In the genomic region with DNA sequence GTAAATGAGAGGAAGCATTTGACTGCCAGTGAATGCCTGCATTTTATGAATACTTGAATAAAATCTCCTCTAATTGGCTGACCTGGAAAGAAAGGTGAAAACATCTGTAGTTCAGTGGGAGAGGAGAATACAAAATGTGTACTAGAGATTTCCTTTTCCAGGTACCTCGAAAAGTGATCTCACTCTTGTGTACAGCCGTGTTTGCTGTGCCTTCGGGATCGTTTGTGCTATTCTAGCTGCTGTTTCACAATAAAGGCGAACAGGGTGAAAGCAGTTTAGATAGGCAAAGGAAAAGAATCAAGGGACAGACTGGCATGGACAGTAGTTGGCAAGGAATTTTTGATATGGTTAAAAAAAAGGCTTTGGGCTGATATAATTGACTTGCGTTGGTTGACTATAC, we compare ENCODE assay signal across 1 cellular context.
TF ChIP-seq lines count a peak whose summit lies in the region.

No MANE protein-coding gene starts in this region.

TF ChIP-seq in WTC11, 78 proteins besides CTCF, POLR2A, EP300 and RAD21 (continued from another document):
- TF ChIP-seq, protein P1, sequence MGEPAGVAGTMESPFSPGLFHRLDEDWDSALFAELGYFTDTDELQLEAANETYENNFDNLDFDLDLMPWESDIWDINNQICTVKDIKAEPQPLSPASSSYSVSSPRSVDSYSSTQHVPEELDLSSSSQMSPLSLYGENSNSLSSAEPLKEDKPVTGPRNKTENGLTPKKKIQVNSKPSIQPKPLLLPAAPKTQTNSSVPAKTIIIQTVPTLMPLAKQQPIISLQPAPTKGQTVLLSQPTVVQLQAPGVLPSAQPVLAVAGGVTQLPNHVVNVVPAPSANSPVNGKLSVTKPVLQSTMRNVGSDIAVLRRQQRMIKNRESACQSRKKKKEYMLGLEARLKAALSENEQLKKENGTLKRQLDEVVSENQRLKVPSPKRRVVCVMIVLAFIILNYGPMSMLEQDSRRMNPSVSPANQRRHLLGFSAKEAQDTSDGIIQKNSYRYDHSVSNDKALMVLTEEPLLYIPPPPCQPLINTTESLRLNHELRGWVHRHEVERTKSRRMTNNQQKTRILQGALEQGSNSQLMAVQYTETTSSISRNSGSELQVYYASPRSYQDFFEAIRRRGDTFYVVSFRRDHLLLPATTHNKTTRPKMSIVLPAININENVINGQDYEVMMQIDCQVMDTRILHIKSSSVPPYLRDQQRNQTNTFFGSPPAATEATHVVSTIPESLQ (CRISPR knock-in tag; IDR thresholded peaks at IDR 0.05), result no peak
- TF ChIP-seq NFE2L1 (CRISPR knock-in tag; IDR thresholded peaks at IDR 0.05) (no peak), SP1 (CRISPR knock-in tag; conservative IDR thresholded peaks at IDR 0.05) (no peak)
